In genomic region chr1:48215222-48215621, GRCh38 we compare ENCODE assay signal across 30 cellular contexts. TPM values are rescaled to one million over a fixed set of nuclear protein-coding genes. Genes with fewer than 3 reads are reported as not detected.
A peak's percentile ranks its signal among the peaks of the same experiment; 100 is the strongest.
DNase-seq lines count a peak whose midpoint lies in the region; ATAC-seq, FAIRE-seq and TF ChIP-seq lines count a peak whose summit lies in the region.
"Had no signal": no experiment of that assay in that cellular context is flagged by ENCODE, and none has a peak within 500 bp of the region (broad histone marks: within the 10 kb centered on the region; RNA-seq: fewer than 3 reads in every experiment).

No MANE protein-coding gene starts in this region.

- no peak overlapping the region for H3K56ac ChIP-seq in H1 (replicated peaks; ENCODE audit: insufficient read length, low read depth, low read length)

- no peaks in the 10 kb centered on the region for H3K4me1 Mint-ChIP-seq in activated naive CD8-positive, alpha-beta T cell treated with anti-CD3 and anti-CD28 coated beads, Interleukin-2, amount 50 U/mL, for 24 hours
- no peaks in the 10 kb centered on the region for H3K4me1 Mint-ChIP-seq in activated naive CD8-positive, alpha-beta T cell treated with anti-CD3 and anti-CD28 coated beads for 36 hours
- H3K4me1 Mint-ChIP-seq: activated B cell treated with CpG ODN at 0.5 μM for 24 hours; CD4-positive, CD25-positive, alpha-beta regulatory T cell; mesothelial cell of epicardium; naive thymus-derived CD8-positive, alpha-beta T cell had no signal

- no peak overlapping the region for H3K4me3 ChIP-seq in H1 (ENCODE audit: extremely low read depth in 1 of 4, insufficient read depth in 2 of 4, low read depth in 3 of 4, low read length in 4 of 4)
- no peak overlapping the region for H3K4me3 ChIP-seq in mucosa of descending colon
- no peak overlapping the region for H3K4me3 ChIP-seq in tibial nerve
- H3K4me3 ChIP-seq: heart right ventricle, ovary, SJCRH30, spleen had no signal

- POLR2A ChIA-PET in H1 (lab: Charles Lee; ENCODE audit: partially characterized antibody) = no interaction called here

- no peak overlapping the region for H4K8ac ChIP-seq in H1 (ENCODE audit: extremely low read depth, insufficient read depth, low read length)

- H2BK12ac ChIP-seq in H1 (ENCODE audit: low read depth, low read length) = peak overlapping the region; percentile 87; the same call in 1 of the 2 replicates

- no peak for TF ChIP-seq RAD21 in H1 (IDR thresholded peaks at IDR 0.05 in 1 of 2, conservative IDR thresholded peaks at IDR 0.05 in 1 of 2; ENCODE audit: low read depth in 2 of 2, low read length in 2 of 2)

- peak overlapping the region; percentile 97; the same call in 1 of the 2 replicates for H2BK5ac ChIP-seq in H1 (ENCODE audit: low read depth, low read length)

- WGBS in H1 (ENCODE audit: extremely low coverage in 1 of 2, insufficient coverage in 1 of 2, insufficient read length in 1 of 2, insufficient replicate concordance in 2 of 2, low coverage in 1 of 2, low lambda C conversion rate in 2 of 2, missing lambda C conversion rate in 1 of 2), 2 experiments = 91% methylated on average over 1 of the region's 1 CpG; no CpG with 5 or more reads in 1 of the 2 experiments
- WGBS in tibial nerve, 2 donors = 22 to 29% methylated on average over 1 of the region's 1 CpG

- no peak overlapping the region for H3K23ac ChIP-seq in H1 (ENCODE audit: insufficient read length)

- no peak overlapping the region for H2AFZ ChIP-seq in H1 (ENCODE audit: low read length)

- peak; percentile 46 for ATAC-seq in activated naive CD8-positive, alpha-beta T cell treated with anti-CD3 and anti-CD28 coated beads, Interleukin-2, amount 50 U/mL, for 24 hours
- ATAC-seq in mucosa of descending colon = peak; percentile 9
- ATAC-seq in GM18498 (IDR thresholded peaks at IDR 0.05; ENCODE audit: unreplicated experiment) = no peak
- no peak for ATAC-seq in GM18502 (IDR thresholded peaks at IDR 0.05; ENCODE audit: poor library complexity, unreplicated experiment)
- ATAC-seq: naive thymus-derived CD8-positive, alpha-beta T cell had no signal

- no peaks in the 10 kb centered on the region for H3K79me1 ChIP-seq in H1 (ENCODE audit: low read depth, low read length)

- H3K23me2 ChIP-seq in H1 (ENCODE audit: low read depth, low read length) = no peaks in the 10 kb centered on the region

- TF ChIP-seq CTCF in H1 (IDR thresholded peaks at IDR 0.05; ENCODE audit: control extremely low read depth in 1 of 3, insufficient read depth in 1 of 3, low read depth in 1 of 3, low read length in 3 of 3) (no peak), mucosa of descending colon (IDR thresholded peaks at IDR 0.05) (no peak), tibial nerve (IDR thresholded peaks at IDR 0.05) (no peak), D721Med (IDR thresholded peaks at IDR 0.05; ENCODE audit: insufficient read depth, missing control alignments) (no peak)

- H3K9me3 Mint-ChIP-seq in activated naive CD8-positive, alpha-beta T cell treated with anti-CD3 and anti-CD28 coated beads, Interleukin-2, amount 50 U/mL, for 24 hours = no peaks in the 10 kb centered on the region
- no peaks in the 10 kb centered on the region for H3K9me3 Mint-ChIP-seq in activated naive CD8-positive, alpha-beta T cell treated with anti-CD3 and anti-CD28 coated beads for 36 hours
- H3K9me3 Mint-ChIP-seq: activated B cell treated with CpG ODN at 0.5 μM for 24 hours; activated naive CD4-positive, alpha-beta T cell treated with anti-CD3 and anti-CD28 coated beads for 36 hours; mesothelial cell of epicardium; naive thymus-derived CD8-positive, alpha-beta T cell had no signal

- peak overlapping the region; percentile 91; the same call in 1 of the 2 replicates for H2AK5ac ChIP-seq in H1 (ENCODE audit: low read depth, low read length)

- no peaks in the 10 kb centered on the region for H3K9me3 ChIP-seq in H1 (ENCODE audit: insufficient read depth in 2 of 2, low read depth in 1 of 2, low read length in 1 of 2)
- no peaks in the 10 kb centered on the region for H3K9me3 ChIP-seq in mucosa of descending colon
- H3K9me3 ChIP-seq in tibial nerve = no peaks in the 10 kb centered on the region
- H3K9me3 ChIP-seq: heart right ventricle, ovary, SJCRH30, spleen had no signal

- H4K5ac ChIP-seq in H1 (ENCODE audit: insufficient read length, low read depth, low read length) = no peak overlapping the region

- CTCF ChIA-PET in H1 (lab: Charles Lee; ENCODE audit: partially characterized antibody) = interaction anchor here (1.3 to 5.9 kb wide), 7 partner anchors 8 to 318 kb away, joined by 3 to 41 read pairs (median 7); no protein-coding TSS in a partner anchor

- H3K79me2 ChIP-seq in H1 (ENCODE audit: control insufficient read depth in 1 of 2, insufficient read depth in 2 of 2, low read length in 2 of 2) = no peaks in the 10 kb centered on the region

- H3K27ac ChIP-seq in H1 (ENCODE audit: low read depth, low read length) (no peak overlapping the region; the same call in 1 of the 2 replicates), tibial nerve (peak overlapping the region in 3 of 4 donors; percentile 10 to 51 (median 18))
- H3K27ac ChIP-seq: 22Rv1, ovary, SJCRH30 had no signal

- DNase-seq in activated naive CD8-positive, alpha-beta T cell treated with anti-CD3 and anti-CD28 coated beads, Interleukin-2, amount 50 U/mL, for 24 hours = no peak
- DNase-seq in activated naive CD8-positive, alpha-beta T cell treated with anti-CD3 and anti-CD28 coated beads for 36 hours = no peak
- no peak for DNase-seq in H1 (ENCODE audit: low read depth in 1 of 2, low spot score in 2 of 2)
- DNase-seq in mucosa of descending colon = no peak
- DNase-seq in tibial nerve (ENCODE audit: low spot score in 2 of 2) = no peak
- DNase-seq in D721Med (ENCODE audit: insufficient read length, low spot score) = no peak
- DNase-seq: activated B cell treated with CpG ODN at 0.5 μM for 24 hours; activated CD4-positive, alpha-beta T cell treated with anti-CD3 and anti-CD28 coated beads, Interleukin-2, amount 50 U/mL, for 4 hours; activated naive CD4-positive, alpha-beta T cell treated with anti-CD3 and anti-CD28 coated beads for 36 hours; amniotic stem cell; CD4-positive, CD25-positive, alpha-beta regulatory T cell; effector memory CD4-positive, alpha-beta T cell; erythroblast; foreskin melanocyte; heart right ventricle; naive thymus-derived CD8-positive, alpha-beta T cell; NCI-H2029; NCI-H526 treated with DMSO at 0.1 percent for 48 hours; ovary; SJCRH30; spleen; T1000 had no signal

- peak overlapping the region; percentile 78 for H3K18ac ChIP-seq in H1 (ENCODE audit: extremely low read depth, low read length)

- peak overlapping the region; percentile 88 for H2BK120ac ChIP-seq in H1 (replicated peaks; ENCODE audit: low read depth, low read length)

- no peak overlapping the region for H3K4me3 Mint-ChIP-seq in activated naive CD8-positive, alpha-beta T cell treated with anti-CD3 and anti-CD28 coated beads, Interleukin-2, amount 50 U/mL, for 24 hours
- no peak overlapping the region for H3K4me3 Mint-ChIP-seq in activated naive CD8-positive, alpha-beta T cell treated with anti-CD3 and anti-CD28 coated beads for 36 hours
- H3K4me3 Mint-ChIP-seq: activated B cell treated with CpG ODN at 0.5 μM for 24 hours; activated naive CD4-positive, alpha-beta T cell treated with anti-CD3 and anti-CD28 coated beads for 36 hours; CD4-positive, CD25-positive, alpha-beta regulatory T cell; mesothelial cell of epicardium; naive thymus-derived CD8-positive, alpha-beta T cell had no signal

- H2BK15ac ChIP-seq in H1 (ENCODE audit: low read length) = no peak overlapping the region; the same call in 1 of the 2 replicates

- H3K27me3 Mint-ChIP-seq in activated naive CD8-positive, alpha-beta T cell treated with anti-CD3 and anti-CD28 coated beads, Interleukin-2, amount 50 U/mL, for 24 hours = no peaks in the 10 kb centered on the region
- no peaks in the 10 kb centered on the region for H3K27me3 Mint-ChIP-seq in activated naive CD8-positive, alpha-beta T cell treated with anti-CD3 and anti-CD28 coated beads for 36 hours

- H3K4ac ChIP-seq in H1 (replicated peaks; ENCODE audit: insufficient read length, low read depth, low read length) = peak overlapping the region; percentile 95

- no peaks in the 10 kb centered on the region for H3K27me3 ChIP-seq in H1 (replicated peaks in 1 of 4; ENCODE audit: control insufficient read depth in 3 of 4, extremely low read depth in 1 of 4, insufficient read depth in 3 of 4, low read length in 3 of 4)
- H3K27me3 ChIP-seq in tibial nerve = no peaks in the 10 kb centered on the region
- H3K27me3 ChIP-seq: ovary, spleen had no signal

- H3K4me1 ChIP-seq in H1 (replicated peaks in 1 of 4; ENCODE audit: control insufficient read depth in 3 of 4, insufficient read depth in 4 of 4, low read length in 3 of 4) = peaks cover 1 to 9% (median 5%) of the 10 kb centered on the region in 4 experiments; a peak in 3 of 7 replicates
- H3K4me1 ChIP-seq in mucosa of descending colon (ENCODE audit: low read depth) = no peaks in the 10 kb centered on the region
- peaks cover 0 to 36% (median 7%) of the 10 kb centered on the region in 4 donors for H3K4me1 ChIP-seq in tibial nerve
- H3K4me1 ChIP-seq: SJCRH30 had no signal

- no peak for FAIRE-seq in H1 (lab: Jason Lieb, UNC)
- no peak for FAIRE-seq in D721Med (lab: Jason Lieb, UNC)
- FAIRE-seq: RCC 7860, urothelium cell line had no signal

- H2BK20ac ChIP-seq in H1 (ENCODE audit: low read length) = peak overlapping the region; percentile 95; the same call in 1 of the 2 replicates

- H4K20me1 ChIP-seq in H1 (replicated peaks in 1 of 2; ENCODE audit: control insufficient read depth in 1 of 2, insufficient read depth in 2 of 2, low read length in 2 of 2) = no peaks in the 10 kb centered on the region

- TF ChIP-seq EP300 in H1 (IDR thresholded peaks at IDR 0.05; ENCODE audit: borderline replicate concordance in 1 of 2, low read depth in 2 of 2, low read length in 2 of 2) (no peak), tibial nerve (IDR thresholded peaks at IDR 0.05) (no peak)

- no peak overlapping the region for H3K9ac ChIP-seq in H1 (replicated peaks in 1 of 4; ENCODE audit: extremely low read depth in 1 of 4, low read depth in 3 of 4, low read length in 3 of 4)

- TF ChIP-seq POLR2A in H1 (IDR thresholded peaks at IDR 0.05; ENCODE audit: control extremely low read depth in 1 of 2, low read depth in 2 of 2, low read length in 2 of 2) (no peak), tibial nerve (IDR thresholded peaks at IDR 0.05) (no peak)

- no peak overlapping the region for H3K14ac ChIP-seq in H1 (ENCODE audit: insufficient read length)

- intact Hi-C loops in mucosa of descending colon (cut with DNase I, micrococcal nuclease) = no loop called here

- H3K36me3 ChIP-seq in H1 (ENCODE audit: control insufficient read depth in 2 of 4, insufficient read depth in 4 of 4, low read length in 3 of 4) (no peaks in the 10 kb centered on the region), mucosa of descending colon (ENCODE audit: low read depth) (no peaks in the 10 kb centered on the region), tibial nerve (no peaks in the 10 kb centered on the region)
- H3K36me3 ChIP-seq: heart right ventricle, ovary, SJCRH30, spleen had no signal

- peak overlapping the region; percentile 93 for H4K91ac ChIP-seq in H1 (replicated peaks; ENCODE audit: insufficient read length, low read length)

- H3K27ac Mint-ChIP-seq in activated naive CD8-positive, alpha-beta T cell treated with anti-CD3 and anti-CD28 coated beads, Interleukin-2, amount 50 U/mL, for 24 hours = no peak overlapping the region
- H3K27ac Mint-ChIP-seq in activated naive CD8-positive, alpha-beta T cell treated with anti-CD3 and anti-CD28 coated beads for 36 hours = no peak overlapping the region
- H3K27ac Mint-ChIP-seq: activated B cell treated with CpG ODN at 0.5 μM for 24 hours; activated naive CD4-positive, alpha-beta T cell treated with anti-CD3 and anti-CD28 coated beads for 36 hours; CD4-positive, CD25-positive, alpha-beta regulatory T cell; mesothelial cell of epicardium had no signal

- no peak overlapping the region for H3K4me2 ChIP-seq in H1 (ENCODE audit: insufficient read depth in 1 of 2, low read depth in 2 of 2, low read length in 2 of 2)

- H3K36me3 Mint-ChIP-seq in activated naive CD8-positive, alpha-beta T cell treated with anti-CD3 and anti-CD28 coated beads, Interleukin-2, amount 50 U/mL, for 24 hours (ENCODE audit: low read depth) = no peaks in the 10 kb centered on the region
- no peaks in the 10 kb centered on the region for H3K36me3 Mint-ChIP-seq in activated naive CD8-positive, alpha-beta T cell treated with anti-CD3 and anti-CD28 coated beads for 36 hours
- H3K36me3 Mint-ChIP-seq: CD4-positive, CD25-positive, alpha-beta regulatory T cell; mesothelial cell of epicardium; naive thymus-derived CD8-positive, alpha-beta T cell had no signal

RNA-seq across cellular contexts. Expression of gene SLC5A9, which starts 7.3 kb away (rescaled TPM):
- total RNA-seq in activated naive CD8-positive, alpha-beta T cell treated with anti-CD3 and anti-CD28 coated beads for 36 hours = not detected
- not detected in 2 replicates for total RNA-seq in H1 (2021; fragmentation: NEBNext Ultra II Directional; extraction: Animal tissue kit (Norgen Biotek cat#: 25700))
- 0.03 and 0.05 TPM in 2 replicates for polyA plus RNA-seq in H1 (2011; rRNA removed)
- 0.13 TPM for polyA plus RNA-seq in H1 (2011; cell fraction: cytosol; rRNA removed)
- 0.74 TPM for polyA plus RNA-seq in H1 (2011; cell fraction: nucleus; rRNA removed)
- 0.13 to 0.39 TPM (median 0.25 TPM) in 4 replicates for polyA plus RNA-seq in H1 (2012, experiment 1 of 2)
- not detected for polyA plus RNA-seq in H1 (2012, experiment 2 of 2)
- polyA plus RNA-seq in H1 (2013, experiment 1 of 2) = 0.14 TPM
- 0.07 TPM for polyA plus RNA-seq in H1 (2013, experiment 2 of 2)
- 0.25 TPM in 1 of 2 replicates, not detected in the other for polyA minus RNA-seq in H1 (2011; rRNA and poly(A)+ RNA removed)
- polyA minus RNA-seq in H1 (2011; cell fraction: cytosol; rRNA and poly(A)+ RNA removed) = not detected
- polyA minus RNA-seq in H1 (2011; cell fraction: nucleus; rRNA and poly(A)+ RNA removed) = not detected
- total RNA-seq in mucosa of descending colon (1 to 10 TPM in 2 of 3 donors, under 1 TPM in 1; 0.73 to 3.0 (median 2.4) TPM), tibial nerve (not detected)
- total RNA-seq: activated B cell treated with CpG ODN at 0.5 μM for 24 hours; activated naive CD4-positive, alpha-beta T cell treated with anti-CD3 and anti-CD28 coated beads for 36 hours; bronchial epithelial cell; CD4-positive, CD25-positive, alpha-beta regulatory T cell; naive thymus-derived CD8-positive, alpha-beta T cell; SJCRH30; subcutaneous adipose tissue had no signal
- polyA plus RNA-seq: CD4-positive, CD25-positive, alpha-beta regulatory T cell; naive thymus-derived CD8-positive, alpha-beta T cell had no signal

Comparison
In these comparisons a context has a peak if more than half of its experiments do, and no peak if none do; other contexts are left out.
1. ATAC-seq: peak in activated naive CD8-positive, alpha-beta T cell treated with anti-CD3 and anti-CD28 coated beads, Interleukin-2, amount 50 U/mL, for 24 hours (single experiment) and mucosa of descending colon (single experiment); none in GM18498 (single experiment) and GM18502 (single experiment).